In the genomic region with DNA sequence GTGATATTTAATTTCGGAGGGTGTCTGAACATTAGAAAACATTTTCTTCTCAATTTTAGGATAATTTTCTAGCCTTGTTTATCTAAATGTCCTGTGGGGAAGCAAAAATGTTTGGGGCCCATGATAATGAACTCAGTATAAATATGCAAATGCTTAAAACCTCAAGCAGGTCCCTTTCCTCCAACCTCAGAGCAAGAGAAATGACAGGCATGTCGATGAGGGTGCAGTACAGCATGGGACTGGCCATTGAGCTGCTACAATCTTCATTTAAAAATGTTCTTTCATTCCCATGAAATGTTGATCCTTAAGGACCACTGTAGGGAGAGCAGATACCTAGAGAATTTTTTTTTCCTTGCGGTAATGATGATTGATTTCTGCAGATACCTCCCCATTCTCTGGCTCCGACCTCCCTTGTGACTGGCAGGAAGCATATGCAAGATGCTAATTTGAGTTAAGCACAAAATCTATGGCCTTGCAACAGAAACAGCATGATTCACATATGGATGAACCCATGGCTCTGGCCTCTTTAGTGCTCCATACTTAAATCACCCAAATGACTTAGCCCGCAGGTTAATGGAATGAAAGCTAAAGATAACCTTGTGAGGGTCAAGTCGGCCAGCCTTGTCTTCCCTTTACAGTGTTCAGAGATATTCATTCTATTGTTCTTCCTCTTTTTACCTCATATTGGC, we compare ENCODE assay signal across 1 cellular context.
TF ChIP-seq lines count a peak whose summit lies in the region.

No MANE protein-coding gene starts in this region.

TF ChIP-seq in GM12878, 131 proteins besides CTCF, POLR2A, EP300 and RAD21 (continued from another document):
- TF ChIP-seq E2F8 (IDR thresholded peaks at IDR 0.05; ENCODE audit: low read depth, partially characterized antibody) (no peak), CHD2 (IDR thresholded peaks at IDR 0.05; ENCODE audit: borderline replicate concordance, low read depth, low read length) (no peak), ZBTB11 (CRISPR knock-in tag; IDR thresholded peaks at IDR 0.05) (no peak), ZSCAN29 (IDR thresholded peaks at IDR 0.05) (no peak), POU2F2 (IDR thresholded peaks at IDR 0.05; ENCODE audit: borderline replicate concordance, low read depth, low read length) (peak; percentile 59; the same call in 1 of the 3 replicates), SREBF2 (IDR thresholded peaks at IDR 0.05; ENCODE audit: low read length) (no peak), BRCA1 (IDR thresholded peaks at IDR 0.05; ENCODE audit: low read depth, low read length) (no peak), IRF4 (IDR thresholded peaks at IDR 0.05; ENCODE audit: low read depth, low read length) (no peak), ATF2 (IDR thresholded peaks at IDR 0.05; ENCODE audit: low read length) (no peak), RUNX3 (IDR thresholded peaks at IDR 0.05; ENCODE audit: low read length) (peak; percentile 72)
- TF ChIP-seq, protein P1, sequence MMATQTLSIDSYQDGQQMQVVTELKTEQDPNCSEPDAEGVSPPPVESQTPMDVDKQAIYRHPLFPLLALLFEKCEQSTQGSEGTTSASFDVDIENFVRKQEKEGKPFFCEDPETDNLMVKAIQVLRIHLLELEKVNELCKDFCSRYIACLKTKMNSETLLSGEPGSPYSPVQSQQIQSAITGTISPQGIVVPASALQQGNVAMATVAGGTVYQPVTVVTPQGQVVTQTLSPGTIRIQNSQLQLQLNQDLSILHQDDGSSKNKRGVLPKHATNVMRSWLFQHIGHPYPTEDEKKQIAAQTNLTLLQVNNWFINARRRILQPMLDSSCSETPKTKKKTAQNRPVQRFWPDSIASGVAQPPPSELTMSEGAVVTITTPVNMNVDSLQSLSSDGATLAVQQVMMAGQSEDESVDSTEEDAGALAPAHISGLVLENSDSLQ (IDR thresholded peaks at IDR 0.05) = peak; percentile 8; the same call in 1 of the 2 replicates
- TF ChIP-seq, protein P2, sequence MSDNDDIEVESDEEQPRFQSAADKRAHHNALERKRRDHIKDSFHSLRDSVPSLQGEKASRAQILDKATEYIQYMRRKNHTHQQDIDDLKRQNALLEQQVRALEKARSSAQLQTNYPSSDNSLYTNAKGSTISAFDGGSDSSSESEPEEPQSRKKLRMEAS (IDR thresholded peaks at IDR 0.05; ENCODE audit: low read depth, low read length) = no peak
